Comparison of ENCODE assay signal across 21 cellular contexts in the genomic region with DNA sequence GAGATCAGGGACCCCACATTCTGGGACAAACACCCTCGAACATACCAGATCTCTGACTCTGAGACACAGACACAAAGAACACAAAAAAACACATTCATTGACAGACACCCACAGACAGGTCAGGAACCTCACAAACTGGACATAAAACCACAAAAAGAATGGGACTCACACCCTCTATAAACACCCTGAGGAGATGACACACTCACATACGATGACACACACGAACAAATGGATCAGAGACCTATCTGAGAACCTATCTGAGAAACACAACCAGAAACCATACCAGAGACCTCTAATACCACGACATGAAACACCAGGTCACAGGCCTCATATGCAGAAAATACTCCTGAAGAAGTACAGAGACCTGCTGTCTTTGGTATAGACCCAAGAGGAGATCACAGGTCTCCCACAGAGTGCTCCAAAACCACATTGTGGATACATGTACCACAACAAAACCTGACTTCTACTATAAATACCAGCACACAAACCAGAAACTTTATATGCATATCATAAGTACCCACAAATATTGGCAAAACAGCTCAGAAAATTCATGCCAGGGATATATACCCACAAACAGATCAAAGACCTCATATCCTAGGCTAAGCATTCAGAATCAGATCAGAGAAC. TPM values are rescaled to one million over a fixed set of nuclear protein-coding genes. Genes with fewer than 3 reads are reported as not detected.
DNase-seq lines count a peak whose midpoint lies in the region; ATAC-seq and TF ChIP-seq lines count a peak whose summit lies in the region.
"Had no signal": no experiment of that assay in that cellular context is flagged by ENCODE, and none has a peak within 500 bp of the region (broad histone marks: within the 10 kb centered on the region; RNA-seq: fewer than 3 reads in every experiment).

No MANE protein-coding gene starts in this region.

- peaks cover 75% of the 10 kb centered on the region for H3K4me1 Mint-ChIP-seq in activated naive CD4-positive, alpha-beta T cell treated with anti-CD3 and anti-CD28 coated beads, Interleukin-2, amount 10 ng/mL, durations not matched to agents 7 days and 5 days
- peaks cover 78% of the 10 kb centered on the region for H3K4me1 Mint-ChIP-seq in stimulated activated naive CD8-positive, alpha-beta T cell treated with anti-CD3 and anti-CD28 coated beads, Interleukin-15, amount 100 ng/mL, for 72 hours
- H3K4me1 Mint-ChIP-seq in H9, result no peaks in the 10 kb centered on the region
- H3K4me1 Mint-ChIP-seq: neural crest cell had no signal

- ATAC-seq in stimulated activated naive CD8-positive, alpha-beta T cell treated with anti-CD3 and anti-CD28 coated beads, Interleukin-15, amount 100 ng/mL, for 72 hours, result peak; percentile 27

- no peak overlapping the region for H4K8ac ChIP-seq in H9 (replicated peaks; ENCODE audit: insufficient read length, low read depth, low read length)

- no peaks in the 10 kb centered on the region for H4K20me1 ChIP-seq in H9 (ENCODE audit: control insufficient read depth, insufficient read depth, insufficient read length)

- no peaks in the 10 kb centered on the region for H3K23me2 ChIP-seq in H9 (ENCODE audit: insufficient read length, low read depth, low read length, poor library complexity, severe bottlenecking)

- H2AK5ac ChIP-seq in H9 (ENCODE audit: insufficient read length, low read length), result no peak overlapping the region

- H3T11ph ChIP-seq in H9 (ENCODE audit: low read length), result no peak overlapping the region

- no peaks in the 10 kb centered on the region for H3K27me3 ChIP-seq in SJSA1 (replicated peaks)
- no peaks in the 10 kb centered on the region; the same call in 1 of the 2 replicates for H3K27me3 ChIP-seq in H9 (ENCODE audit: insufficient read depth, low read length)
- H3K27me3 ChIP-seq: esophagus squamous epithelium, heart right ventricle, uterus had no signal

- H2BK12ac ChIP-seq in H9 (ENCODE audit: insufficient read length, low read depth, low read length), result no peak overlapping the region

- WGBS in H9 (ENCODE audit: extremely low coverage, insufficient read length, low lambda C conversion rate), result no CpG with 5 or more reads among the region's 4 CpGs

- in situ Hi-C loops in astrocyte of the cerebellum (cut with HindIII; ENCODE audit: low sequenced_read_pairs), result no loop called here

- H3K4me3 ChIP-seq in SJSA1 (no peak overlapping the region), astrocyte of the cerebellum (ENCODE audit: low read depth, low read length) (no peak overlapping the region)
- H3K4me3 ChIP-seq: esophagus squamous epithelium, heart right ventricle, uterus had no signal

- CTCF ChIA-PET in activated naive CD4-positive, alpha-beta T cell treated with anti-CD3 and anti-CD28 coated beads, Interleukin-2, amount 10 ng/mL, durations not matched to agents 7 days and 5 days (lab: Charles Lee), result no interaction called here

- H3K27ac ChIP-seq in SJSA1, result peak overlapping the region; percentile 33; the same call in 1 of the 2 replicates
- H3K27ac ChIP-seq in H9 (ENCODE audit: insufficient read length, low read depth, low read length), result no peak overlapping the region
- H3K27ac ChIP-seq: esophagus squamous epithelium, heart right ventricle, uterus had no signal

- no peak overlapping the region for H2BK120ac ChIP-seq in H9 (ENCODE audit: low read depth, low read length, poor library complexity, severe bottlenecking)

- no peak for TF ChIP-seq CTCF in astrocyte of the cerebellum (IDR thresholded peaks at IDR 0.05; ENCODE audit: low read depth, low read length, missing control alignments)
- TF ChIP-seq CTCF in H9 (conservative IDR thresholded peaks at IDR 0.05), result no peak

- peaks cover 45% of the 10 kb centered on the region for H3K9me3 Mint-ChIP-seq in activated naive CD4-positive, alpha-beta T cell treated with anti-CD3 and anti-CD28 coated beads, Interleukin-2, amount 10 ng/mL, durations not matched to agents 7 days and 5 days
- no peaks in the 10 kb centered on the region for H3K9me3 Mint-ChIP-seq in stimulated activated naive CD8-positive, alpha-beta T cell treated with anti-CD3 and anti-CD28 coated beads, Interleukin-15, amount 100 ng/mL, for 72 hours
- peaks cover 69 to 70% of the 10 kb centered on the region in 2 experiments for H3K9me3 Mint-ChIP-seq in H9

- H3K56ac ChIP-seq in H9 (ENCODE audit: insufficient read length, low read depth, low read length), result no peak overlapping the region

- H3K79me1 ChIP-seq in H9 (ENCODE audit: insufficient read depth, low read depth, low read length, poor library complexity, severe bottlenecking), result no peaks in the 10 kb centered on the region

- H3K4me1 ChIP-seq in SJSA1 (replicated peaks) (peaks cover 45% of the 10 kb centered on the region), H9 (ENCODE audit: insufficient read depth, low read length) (no peaks in the 10 kb centered on the region)
- H3K4me1 ChIP-seq: esophagus squamous epithelium, uterus had no signal

- H3K23ac ChIP-seq in H9 (ENCODE audit: insufficient read length, low read depth, low read length), result no peak overlapping the region

- H4K5ac ChIP-seq in H9 (ENCODE audit: insufficient read length, low read depth, low read length), result no peak overlapping the region

- no peaks in the 10 kb centered on the region for H3K36me3 ChIP-seq in SJSA1
- H3K36me3 ChIP-seq: esophagus squamous epithelium, heart right ventricle, uterus had no signal

- no peaks in the 10 kb centered on the region for H3K9me3 ChIP-seq in SJSA1 (replicated peaks)
- H3K9me3 ChIP-seq in H9 (ENCODE audit: control insufficient read depth, low read depth, low read length), result peaks cover 50% of the 10 kb centered on the region
- H3K9me3 ChIP-seq: Caco-2, esophagus squamous epithelium, heart right ventricle, uterus had no signal

- no peak overlapping the region for H2BK15ac ChIP-seq in H9 (ENCODE audit: low read depth, low read length)

- H3K4me2 ChIP-seq in H9 (ENCODE audit: insufficient read depth, insufficient read length, low read length), result no peak overlapping the region

- no peak overlapping the region for H2BK5ac ChIP-seq in H9 (ENCODE audit: insufficient read length, low read length)

- H3K27me3 Mint-ChIP-seq in activated naive CD4-positive, alpha-beta T cell treated with anti-CD3 and anti-CD28 coated beads, Interleukin-2, amount 10 ng/mL, durations not matched to agents 7 days and 5 days, result no peaks in the 10 kb centered on the region
- no peaks in the 10 kb centered on the region for H3K27me3 Mint-ChIP-seq in stimulated activated naive CD8-positive, alpha-beta T cell treated with anti-CD3 and anti-CD28 coated beads, Interleukin-15, amount 100 ng/mL, for 72 hours
- peaks cover 48% of the 10 kb centered on the region for H3K27me3 Mint-ChIP-seq in H9 (ENCODE audit: low read depth)

- H2AFZ ChIP-seq in H9 (ENCODE audit: low read length), result no peak overlapping the region

- H2BK20ac ChIP-seq in H9 (ENCODE audit: low read depth, low read length, poor library complexity, severe bottlenecking), result no peak overlapping the region

- peaks cover 50% of the 10 kb centered on the region for H3K36me3 Mint-ChIP-seq in activated naive CD4-positive, alpha-beta T cell treated with anti-CD3 and anti-CD28 coated beads, Interleukin-2, amount 10 ng/mL, durations not matched to agents 7 days and 5 days
- peaks cover 0 to 4% (median 2%) of the 10 kb centered on the region in 3 experiments; a peak in 4 of 7 replicates for H3K36me3 Mint-ChIP-seq in H9 (ENCODE audit: insufficient read depth in 1 of 3, low read depth in 3 of 3)

- no peak overlapping the region for H4K91ac ChIP-seq in H9 (ENCODE audit: insufficient read length, low read depth, low read length)

- DNase-seq in activated naive CD4-positive, alpha-beta T cell treated with anti-CD3 and anti-CD28 coated beads, Interleukin-2, amount 10 ng/mL, durations not matched to agents 7 days and 5 days, result no peak
- DNase-seq in activated naive CD4-positive, alpha-beta T cell treated with anti-CD3 and anti-CD28 coated beads, Interleukin-2, amount 50 U/mL, for 16 hours, result no peak
- DNase-seq in SJSA1 (ENCODE audit: low read depth in 1 of 2, low spot score in 2 of 2), result peak; percentile 45 to 58
- peak; percentile 35 for DNase-seq in astrocyte of the cerebellum (ENCODE audit: low read depth)
- no peak for DNase-seq in stimulated activated naive CD8-positive, alpha-beta T cell treated with anti-CD3 and anti-CD28 coated beads, Interleukin-15, amount 100 ng/mL, for 72 hours
- no peak for DNase-seq in NOMO-1 (lab: John Stamatoyannopoulos, UW; ENCODE audit: unreplicated experiment in 2 of 2)
- no peak for DNase-seq in H9
- DNase-seq in GDM1 (lab: John Stamatoyannopoulos, UW), result no peak
- DNase-seq: activated gamma-delta T cell, Caco-2, esophagus squamous epithelium, GF-D8, H7, heart right ventricle, islet precursor cell, NCI-H2029 treated with DMSO at 0.1 percent for 48 hours, NCI-H510A, SHP77 treated with DMSO at 0.1 percent for 48 hours, uterus had no signal

- peak overlapping the region; percentile 96 for H3K27ac Mint-ChIP-seq in activated naive CD4-positive, alpha-beta T cell treated with anti-CD3 and anti-CD28 coated beads, Interleukin-2, amount 10 ng/mL, durations not matched to agents 7 days and 5 days
- H3K27ac Mint-ChIP-seq in stimulated activated naive CD8-positive, alpha-beta T cell treated with anti-CD3 and anti-CD28 coated beads, Interleukin-15, amount 100 ng/mL, for 72 hours, result no peak overlapping the region
- H3K27ac Mint-ChIP-seq in H9, result no peak overlapping the region

- no peak overlapping the region for H3K4ac ChIP-seq in H9 (ENCODE audit: low read depth, low read length)

- no peaks in the 10 kb centered on the region for H3K79me2 ChIP-seq in H9 (ENCODE audit: insufficient read depth, low read length)

- H3K18ac ChIP-seq in H9 (ENCODE audit: insufficient read length, low read depth, low read length), result no peak overlapping the region

- H3K4me3 Mint-ChIP-seq in activated naive CD4-positive, alpha-beta T cell treated with anti-CD3 and anti-CD28 coated beads, Interleukin-2, amount 10 ng/mL, durations not matched to agents 7 days and 5 days, result no peak overlapping the region
- peak overlapping the region; percentile 11 to 47 for H3K4me3 Mint-ChIP-seq in stimulated activated naive CD8-positive, alpha-beta T cell treated with anti-CD3 and anti-CD28 coated beads, Interleukin-15, amount 100 ng/mL, for 72 hours
- no peak overlapping the region for H3K4me3 Mint-ChIP-seq in H9
- H3K4me3 Mint-ChIP-seq: neural crest cell had no signal

- H3K9ac ChIP-seq in H9 (ENCODE audit: extremely low read depth, insufficient read length, low read length), result no peak overlapping the region

- no peak overlapping the region for H3K14ac ChIP-seq in H9 (ENCODE audit: insufficient read depth, low read length)

RNA-seq across cellular contexts. Expression of a gene that starts 19.5 kb away (rescaled TPM):
- 9.4 and 17.6 TPM in 2 replicates for total RNA-seq in SJSA1 (2014; rRNA removed; shearing (Covaris generic))
- total RNA-seq in H9 (2021), result 16.2 and 17.4 TPM in 2 replicates

RNA-seq across cellular contexts. Expression of a gene that starts 32.4 kb away (rescaled TPM):
- not detected in 2 replicates for total RNA-seq in SJSA1 (2014; rRNA removed; shearing (Covaris generic))
- 0.24 and 0.61 TPM in 2 replicates for total RNA-seq in H9 (2021)

RNA-seq across cellular contexts. Expression of a gene that starts 45.6 kb away (rescaled TPM):
- not detected in 2 replicates for total RNA-seq in SJSA1 (2014; rRNA removed; shearing (Covaris generic))
- not detected in 2 replicates for total RNA-seq in H9 (2021)
- total RNA-seq: Caco-2, esophagus squamous epithelium, H7, heart right ventricle, HT-29, neural crest cell, uterus had no signal

Comparison
In these comparisons a context has a peak if more than half of its experiments do, and no peak if none do; other contexts are left out.
1. DNase-seq: peak in SJSA1 (2 of 2) and astrocyte of the cerebellum (single experiment); none in activated naive CD4-positive, alpha-beta T cell treated with anti-CD3 and anti-CD28 coated beads, Interleukin-2, amount 10 ng/mL, durations not matched to agents 7 days and 5 days (single experiment), activated naive CD4-positive, alpha-beta T cell treated with anti-CD3 and anti-CD28 coated beads, Interleukin-2, amount 50 U/mL, for 16 hours (single experiment), stimulated activated naive CD8-positive, alpha-beta T cell treated with anti-CD3 and anti-CD28 coated beads, Interleukin-15, amount 100 ng/mL, for 72 hours (0 of 2), NOMO-1 (0 of 2), H9 (single experiment) and GDM1 (single experiment).
2. H3K4me3 Mint-ChIP-seq: peak in stimulated activated naive CD8-positive, alpha-beta T cell treated with anti-CD3 and anti-CD28 coated beads, Interleukin-15, amount 100 ng/mL, for 72 hours (2 of 2); none in activated naive CD4-positive, alpha-beta T cell treated with anti-CD3 and anti-CD28 coated beads, Interleukin-2, amount 10 ng/mL, durations not matched to agents 7 days and 5 days (single experiment) and H9 (0 of 2).